ENCODE assay signal across 1 cellular context in genomic region chr15:100919481-100920405, GRCh38.
TF ChIP-seq lines count a peak whose summit lies in the region.

No MANE protein-coding gene starts in this region.

TF ChIP-seq in IMR-90, 13 proteins besides CTCF, POLR2A, EP300 and RAD21:
- TF ChIP-seq MAZ (IDR thresholded peaks at IDR 0.05; ENCODE audit: borderline replicate concordance, low read depth, low read length), result no peak
- no peak for TF ChIP-seq MAFK (IDR thresholded peaks at IDR 0.05; ENCODE audit: low read depth, low read length)
- TF ChIP-seq CEBPB (IDR thresholded peaks at IDR 0.05; ENCODE audit: low read depth, low read length), result no peak
- TF ChIP-seq BHLHE40 (IDR thresholded peaks at IDR 0.05; ENCODE audit: low read depth, low read length), result no peak
- TF ChIP-seq SMC3 (IDR thresholded peaks at IDR 0.05; ENCODE audit: low read depth, low read length), result no peak
- no peak for TF ChIP-seq RFX5 (IDR thresholded peaks at IDR 0.05; ENCODE audit: low read depth, low read length)
- no peak for TF ChIP-seq NFE2L2 (IDR thresholded peaks at IDR 0.05; ENCODE audit: low read depth, low read length)
